2 cellular contexts compared by ENCODE assay signal in the genomic region with DNA sequence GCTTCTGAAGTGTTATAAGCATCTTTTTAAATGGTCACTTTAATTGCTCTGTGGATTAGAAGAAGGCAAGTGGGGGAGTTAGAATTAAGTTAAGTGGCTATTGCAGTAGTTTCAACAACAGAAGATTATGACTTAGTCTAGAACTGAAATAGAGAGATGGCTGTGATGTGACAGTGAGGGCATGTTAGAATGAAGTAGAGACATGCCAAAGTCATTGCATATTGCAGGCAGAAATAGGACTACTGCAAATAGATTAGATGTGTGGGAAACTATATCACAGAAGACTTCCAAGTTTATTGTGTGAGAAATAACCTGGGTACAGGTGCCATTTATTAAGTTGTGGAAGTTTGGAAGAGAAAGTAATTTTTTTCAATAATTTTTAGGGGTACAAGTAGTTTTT.
A peak's percentile ranks its signal among the peaks of the same experiment; 100 is the strongest.
DNase-seq lines count a peak whose midpoint lies in the region; ATAC-seq, FAIRE-seq and TF ChIP-seq lines count a peak whose summit lies in the region.
"Not testable (repeated sequence)": the region's sequence is repeated elsewhere in the genome, so short reads cannot be mapped to it uniquely, and the experiment has no call there.

No MANE protein-coding gene starts in this region.

- not testable (repeated sequence) for H3K27me3 ChIP-seq in bronchial epithelial cell (ENCODE audit: control insufficient read depth, insufficient read depth, low read length)

- not testable (repeated sequence) for H3K36me3 ChIP-seq in bronchial epithelial cell (ENCODE audit: control insufficient read depth, insufficient read depth, low read length)

- intact Hi-C loops in left ventricle myocardium superior (cut with micrococcal nuclease) = not testable (repeated sequence)

- ATAC-seq in left ventricle myocardium superior = peak; percentile 64

- not testable (repeated sequence) for H3K4me3 ChIP-seq in bronchial epithelial cell (ENCODE audit: low read depth, low read length)

- not testable (repeated sequence) for TF ChIP-seq CTCF in bronchial epithelial cell (IDR thresholded peaks at IDR 0.05; ENCODE audit: insufficient read depth, low read length, severe bottlenecking)

- not testable (repeated sequence) for DNase-seq in bronchial epithelial cell (ENCODE audit: low read depth); left ventricle myocardium superior

- peak; percentile 84 for FAIRE-seq in bronchial epithelial cell (lab: Jason Lieb, UNC)
